In genomic region chr16:67393111-67393789, GRCh38 we compare ENCODE assay signal across 9 cellular contexts. TPM values are rescaled to one million over a fixed set of nuclear protein-coding genes. Genes with fewer than 3 reads are reported as not detected.
DNase-seq lines count a peak whose midpoint lies in the region; ATAC-seq and TF ChIP-seq lines count a peak whose summit lies in the region.
"Had no signal": no experiment of that assay in that cellular context is flagged by ENCODE, and none has a peak within 500 bp of the region (broad histone marks: within the 10 kb centered on the region; RNA-seq: fewer than 3 reads in every experiment).

TPPP3 (minus strand) TSS chr16:67393498; CDS start chr16:67391111, 2,387 bp downstream.

- no peaks in the 10 kb centered on the region for H3K36me3 Mint-ChIP-seq in memory B cell

- peaks cover 26% of the 10 kb centered on the region for H3K27me3 Mint-ChIP-seq in memory B cell

- no peaks in the 10 kb centered on the region for H3K9me3 Mint-ChIP-seq in memory B cell

- peak within 1 kb of the TSS; percentile 74 for H3K4me3 Mint-ChIP-seq in memory B cell

- H3K4me1 Mint-ChIP-seq in memory B cell = peaks cover 21% of the 10 kb centered on the region

- peak; percentile 91 for DNase-seq in COLO668 (lab: John Stamatoyannopoulos, UW; ENCODE audit: unreplicated experiment)
- DNase-seq in M059J (ENCODE audit: low read depth) = peak; percentile 77
- DNase-seq in activated CD4-positive, alpha-beta T cell treated with anti-CD3 and anti-CD28 coated beads, Interleukin-2, amount 50 U/mL, for 1 hour = peak; percentile 28
- DNase-seq in epithelial cell of esophagus (ENCODE audit: low read depth) = peak; percentile 36
- DNase-seq in memory B cell (ENCODE audit: low spot score in 2 of 2) = no peak
- DNase-seq in stimulated activated CD8-positive, alpha-beta memory T cell treated with anti-CD3 and anti-CD28 coated beads, Interleukin-15, amount 100 ng/mL, for 48 hours (ENCODE audit: low read depth in 2 of 2) = peak; percentile 32 to 36

- H3K4me3 ChIP-seq in epithelial cell of esophagus (ENCODE audit: low read length) = no peak within 1 kb of the TSS

- peak; percentile 45 for ATAC-seq in memory B cell (ENCODE audit: low read depth)
- ATAC-seq in HG03442 (IDR thresholded peaks at IDR 0.05; ENCODE audit: unreplicated experiment) = no peak
- no peak for ATAC-seq in HG03095 (IDR thresholded peaks at IDR 0.05; ENCODE audit: unreplicated experiment)

- H3K27ac Mint-ChIP-seq in memory B cell = no peak within 1 kb of the TSS

- TF ChIP-seq CTCF in epithelial cell of esophagus (IDR thresholded peaks at IDR 0.05; ENCODE audit: insufficient read depth, low read depth, low read length, missing control alignments) = peak; percentile 57

RNA-seq across cellular contexts. Expression of gene TPPP3, which starts in this region (rescaled TPM):
- 0.47 and 0.69 TPM in 2 replicates for total RNA-seq in M059J (2014; rRNA removed; shearing (Covaris generic))
- total RNA-seq: HT1080 had no signal

Comparison
In these comparisons a context has a peak if more than half of its experiments do, and no peak if none do; other contexts are left out.
1. Peak in DNase-seq in M059J; RNA of the gene not detected or under 1 TPM.
2. DNase-seq: peak in COLO668 (single experiment), activated CD4-positive, alpha-beta T cell treated with anti-CD3 and anti-CD28 coated beads, Interleukin-2, amount 50 U/mL, for 1 hour (single experiment), epithelial cell of esophagus (single experiment) and stimulated activated CD8-positive, alpha-beta memory T cell treated with anti-CD3 and anti-CD28 coated beads, Interleukin-15, amount 100 ng/mL, for 48 hours (2 of 2); none in memory B cell (0 of 2).